In the genomic region with DNA sequence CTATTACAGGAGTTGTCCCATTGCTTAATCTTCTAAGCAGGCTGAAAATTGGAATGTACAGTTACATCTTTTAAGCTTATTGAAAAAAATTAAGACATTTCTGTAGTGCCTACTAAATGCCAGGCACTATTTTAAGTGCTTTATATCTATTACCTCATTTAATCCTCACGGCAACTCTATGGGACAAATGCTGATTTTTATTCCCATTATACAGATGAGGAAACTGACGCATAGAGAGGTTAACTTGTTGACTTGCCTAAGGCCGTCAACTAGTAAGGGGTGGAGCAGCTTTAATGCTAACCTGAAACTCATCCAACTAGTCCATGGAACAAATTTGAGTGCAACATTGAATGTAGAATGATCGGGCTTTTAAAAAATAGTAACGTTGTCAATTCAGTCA, we compare ENCODE assay signal across 19 cellular contexts. TPM values are rescaled to one million over a fixed set of nuclear protein-coding genes. Genes with fewer than 3 reads are reported as not detected.
DNase-seq lines count a peak whose midpoint lies in the region; ATAC-seq, FAIRE-seq and TF ChIP-seq lines count a peak whose summit lies in the region.
"Had no signal": no experiment of that assay in that cellular context is flagged by ENCODE, and none has a peak within 500 bp of the region (broad histone marks: within the 10 kb centered on the region; RNA-seq: fewer than 3 reads in every experiment).

No MANE protein-coding gene starts in this region.

- peaks cover 40 to 52% of the 10 kb centered on the region in 2 donors for H3K4me1 ChIP-seq in mucosa of rectum (ENCODE audit: control insufficient read depth in 2 of 2, insufficient read depth in 2 of 2, low read length in 2 of 2)

- no peaks in the 10 kb centered on the region for H3K27me3 ChIP-seq in mucosa of rectum (ENCODE audit: control insufficient read depth in 2 of 2, insufficient read depth in 2 of 2, low read length in 2 of 2)
- H3K27me3 ChIP-seq: adrenal gland, Peyer's patch had no signal

- H3K4me3 ChIP-seq in mucosa of rectum (ENCODE audit: low read length in 2 of 2), result peak overlapping the region in 1 of 2 donors; percentile 98

- FAIRE-seq in frontal cortex (lab: Jason Lieb, UNC), result no peak
- FAIRE-seq: D721Med had no signal

- no peaks in the 10 kb centered on the region for H3K27me3 Mint-ChIP-seq in activated naive CD4-positive, alpha-beta T cell treated with anti-CD3 and anti-CD28 coated beads, Interleukin-2, amount 10 ng/mL, durations not matched to agents 7 days and 5 days
- H3K27me3 Mint-ChIP-seq in brain, result peaks cover 9% of the 10 kb centered on the region
- H3K27me3 Mint-ChIP-seq: naive thymus-derived CD4-positive, alpha-beta T cell had no signal

- H3K36me3 Mint-ChIP-seq in activated naive CD4-positive, alpha-beta T cell treated with anti-CD3 and anti-CD28 coated beads, Interleukin-2, amount 10 ng/mL, durations not matched to agents 7 days and 5 days, result peaks cover 15% of the 10 kb centered on the region
- H3K36me3 Mint-ChIP-seq in activated naive CD4-positive, alpha-beta T cell treated with anti-CD3 and anti-CD28 coated beads, Interleukin-2, amount 50 U/mL, for 72 hours, result peaks cover 14 to 47% of the 10 kb centered on the region in 2 donors
- peaks cover 40% of the 10 kb centered on the region for H3K36me3 Mint-ChIP-seq in brain

- no peaks in the 10 kb centered on the region for H3K9me3 ChIP-seq in mucosa of rectum (ENCODE audit: control insufficient read depth in 2 of 2, low read length in 2 of 2)
- H3K9me3 ChIP-seq: adrenal gland, Peyer's patch had no signal

- peaks cover 46% of the 10 kb centered on the region for H3K4me1 Mint-ChIP-seq in activated naive CD4-positive, alpha-beta T cell treated with anti-CD3 and anti-CD28 coated beads, Interleukin-2, amount 10 ng/mL, durations not matched to agents 7 days and 5 days
- H3K4me1 Mint-ChIP-seq in brain, result peaks cover 56% of the 10 kb centered on the region

- no peak overlapping the region for H3K4me3 Mint-ChIP-seq in activated naive CD4-positive, alpha-beta T cell treated with anti-CD3 and anti-CD28 coated beads, Interleukin-2, amount 10 ng/mL, durations not matched to agents 7 days and 5 days
- H3K4me3 Mint-ChIP-seq in brain, result peak overlapping the region; percentile 61 to 96 (median 73)

- peak overlapping the region; percentile 12 for H3K27ac Mint-ChIP-seq in activated naive CD4-positive, alpha-beta T cell treated with anti-CD3 and anti-CD28 coated beads, Interleukin-2, amount 10 ng/mL, durations not matched to agents 7 days and 5 days
- no peak overlapping the region for H3K27ac Mint-ChIP-seq in activated naive CD4-positive, alpha-beta T cell treated with anti-CD3 and anti-CD28 coated beads, Interleukin-2, amount 50 U/mL, for 72 hours
- peak overlapping the region in 2 of 5 experiments; percentile 66 to 91 for H3K27ac Mint-ChIP-seq in brain

- ATAC-seq in activated naive CD4-positive, alpha-beta T cell treated with anti-CD3 and anti-CD28 coated beads, Interleukin-2, amount 50 U/mL, for 72 hours, result no peak
- ATAC-seq: naive thymus-derived CD4-positive, alpha-beta T cell had no signal

- H3K9ac ChIP-seq in mucosa of rectum (ENCODE audit: low read depth in 1 of 2, low read length in 2 of 2), result peak overlapping the region; percentile 34 to 100

- peaks cover 5 to 8% of the 10 kb centered on the region in 2 donors for H3K36me3 ChIP-seq in mucosa of rectum (ENCODE audit: control insufficient read depth in 2 of 2, insufficient read depth in 2 of 2, low read length in 2 of 2)

- DNase-seq in activated naive CD4-positive, alpha-beta T cell treated with anti-CD3 and anti-CD28 coated beads, Interleukin-2, amount 10 ng/mL, durations not matched to agents 7 days and 5 days, result no peak
- DNase-seq in activated naive CD4-positive, alpha-beta T cell treated with anti-CD3 and anti-CD28 coated beads, Interleukin-2, amount 50 U/mL, for 72 hours (ENCODE audit: low spot score in 2 of 2), result no peak
- DNase-seq in activated CD4-positive, alpha-beta T cell treated with anti-CD3 and anti-CD28 coated beads for 4 hours, result no peak
- no peak for DNase-seq in cerebellar cortex (ENCODE audit: low spot score)
- no peak for DNase-seq in frontal cortex (ENCODE audit: low spot score in 2 of 2)
- DNase-seq: ACHN; activated CD4-positive, alpha-beta T cell treated with anti-CD3 and anti-CD28 coated beads, Interleukin-2, amount 50 U/mL, for 4 hours; foreskin melanocyte; kidney glomerular epithelial cell; naive thymus-derived CD4-positive, alpha-beta T cell; NCI-H1417 treated with DMSO at 0.1 percent for 48 hours; NCI-H226; T-helper 2 cell had no signal

- H3K9me3 Mint-ChIP-seq in activated naive CD4-positive, alpha-beta T cell treated with anti-CD3 and anti-CD28 coated beads, Interleukin-2, amount 10 ng/mL, durations not matched to agents 7 days and 5 days, result no peaks in the 10 kb centered on the region
- H3K9me3 Mint-ChIP-seq in activated naive CD4-positive, alpha-beta T cell treated with anti-CD3 and anti-CD28 coated beads, Interleukin-2, amount 50 U/mL, for 72 hours, result no peaks in the 10 kb centered on the region
- H3K9me3 Mint-ChIP-seq in brain, result no peaks in the 10 kb centered on the region

- peak overlapping the region; percentile 88 to 92 for H3K27ac ChIP-seq in mucosa of rectum (ENCODE audit: low read depth in 2 of 2, low read length in 2 of 2)
- peak overlapping the region; percentile 96 for H3K27ac ChIP-seq in temporal lobe (ENCODE audit: low read depth, low read length)

- TF ChIP-seq CTCF in brain (conservative IDR thresholded peaks at IDR 0.05), result no peak

- CTCF ChIA-PET in activated naive CD4-positive, alpha-beta T cell treated with anti-CD3 and anti-CD28 coated beads, Interleukin-2, amount 10 ng/mL, durations not matched to agents 7 days and 5 days (lab: Charles Lee), result interaction anchor here (0.8 kb wide), 1 partner anchor 102 kb away, joined by 3 read pairs; no protein-coding TSS in a partner anchor

RNA-seq across cellular contexts. Expression of a gene that starts 2.5 kb away (rescaled TPM):
- total RNA-seq in activated naive CD4-positive, alpha-beta T cell treated with anti-CD3 and anti-CD28 coated beads, Interleukin-2, amount 50 U/mL, for 72 hours, result 10 to 100 TPM; 52.2 to 67.1 TPM
- 16.3 TPM for polyA plus RNA-seq in brain (ENCODE audit: insufficient read depth, low read depth, low replicate concordance)
- total RNA-seq in temporal lobe (60.0 TPM), frontal cortex (85.2 TPM)

RNA-seq across cellular contexts. Expression of a gene that starts 31.7 kb away (rescaled TPM):
- 1 to 10 TPM; 3.8 to 7.1 TPM for total RNA-seq in activated naive CD4-positive, alpha-beta T cell treated with anti-CD3 and anti-CD28 coated beads, Interleukin-2, amount 50 U/mL, for 72 hours
- polyA plus RNA-seq in brain (ENCODE audit: insufficient read depth, low read depth, low replicate concordance), result 11.7 TPM
- 13.5 TPM for total RNA-seq in temporal lobe
- total RNA-seq in frontal cortex, result 17.9 TPM

RNA-seq across cellular contexts. Expression of a gene that starts 42.0 kb away (rescaled TPM):
- total RNA-seq in activated naive CD4-positive, alpha-beta T cell treated with anti-CD3 and anti-CD28 coated beads, Interleukin-2, amount 50 U/mL, for 72 hours, result under 1 TPM in 1 of 2 donors, not detected in 1; 0.43 TPM
- polyA plus RNA-seq in brain (ENCODE audit: insufficient read depth, low read depth, low replicate concordance), result 21.4 TPM
- total RNA-seq in temporal lobe (not detected), frontal cortex (not detected)
- total RNA-seq: naive thymus-derived CD4-positive, alpha-beta T cell had no signal
- polyA plus RNA-seq: naive thymus-derived CD4-positive, alpha-beta T cell had no signal
